Comparison of ENCODE assay signal across 1 cellular context in genomic region chr5:217860-218456, GRCh38.
TF ChIP-seq lines count a peak whose summit lies in the region.

A gene with protein sequence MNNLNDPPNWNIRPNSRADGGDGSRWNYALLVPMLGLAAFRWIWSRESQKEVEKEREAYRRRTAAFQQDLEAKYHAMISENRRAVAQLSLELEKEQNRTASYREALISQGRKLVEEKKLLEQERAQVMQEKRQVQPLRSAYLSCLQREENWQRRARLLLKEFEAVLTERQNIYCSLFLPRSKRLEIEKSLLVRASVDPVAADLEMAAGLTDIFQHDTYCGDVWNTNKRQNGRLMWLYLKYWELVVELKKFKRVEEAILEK (minus strand): TSS chr5:218153. CDS start chr5:216849, 1,304 bp downstream.
TSS of gene SDHA (plus strand) at chr5:218320. CDS start at chr5:218356, 36 bp downstream.

TF ChIP-seq in HepG2, 621 proteins besides CTCF, POLR2A, EP300 and RAD21 (continued from another document and continues in another):
- peak; percentile 10 for TF ChIP-seq ZNF407 (CRISPR knock-in tag; IDR thresholded peaks at IDR 0.05; ENCODE audit: not compliant biosample characterization)
- TF ChIP-seq NONO (IDR thresholded peaks at IDR 0.05), result no peak
- TF ChIP-seq NONO (CRISPR knock-in tag; conservative IDR thresholded peaks at IDR 0.05), result peak; percentile 53; the same call in 1 of the 2 replicates
- peak; percentile 57; the same call in 1 of the 2 replicates for TF ChIP-seq ERF (CRISPR knock-in tag; IDR thresholded peaks at IDR 0.05)
- TF ChIP-seq MXI1 (IDR thresholded peaks at IDR 0.05; ENCODE audit: borderline replicate concordance, low read depth, low read length), result peak; percentile 65; the same call in 1 of the 3 replicates
- TF ChIP-seq AGO1 (IDR thresholded peaks at IDR 0.05; ENCODE audit: low read depth, low read length, poor library complexity, severe bottlenecking), result no peak
- TF ChIP-seq ZNF790 (CRISPR knock-in tag; IDR thresholded peaks at IDR 0.05; ENCODE audit: borderline replicate concordance), result 0 out of 2 replicates have a peak, but pooled peaks have one; percentile 56
- peak; percentile 65; the same call in 1 of the 2 replicates for TF ChIP-seq KAT8 (CRISPR knock-in tag; IDR thresholded peaks at IDR 0.05)
- TF ChIP-seq YEATS2 (CRISPR knock-in tag; IDR thresholded peaks at IDR 0.05; ENCODE audit: borderline replicate concordance), result peak; percentile 29; the same call in 1 of the 2 replicates
- no peak for TF ChIP-seq CSRNP1 (CRISPR knock-in tag; IDR thresholded peaks at IDR 0.05)
- TF ChIP-seq ZBTB7A (CRISPR knock-in tag; IDR thresholded peaks at IDR 0.05), result peak; percentile 45; the same call in 1 of the 2 replicates
- TF ChIP-seq, protein P1, sequence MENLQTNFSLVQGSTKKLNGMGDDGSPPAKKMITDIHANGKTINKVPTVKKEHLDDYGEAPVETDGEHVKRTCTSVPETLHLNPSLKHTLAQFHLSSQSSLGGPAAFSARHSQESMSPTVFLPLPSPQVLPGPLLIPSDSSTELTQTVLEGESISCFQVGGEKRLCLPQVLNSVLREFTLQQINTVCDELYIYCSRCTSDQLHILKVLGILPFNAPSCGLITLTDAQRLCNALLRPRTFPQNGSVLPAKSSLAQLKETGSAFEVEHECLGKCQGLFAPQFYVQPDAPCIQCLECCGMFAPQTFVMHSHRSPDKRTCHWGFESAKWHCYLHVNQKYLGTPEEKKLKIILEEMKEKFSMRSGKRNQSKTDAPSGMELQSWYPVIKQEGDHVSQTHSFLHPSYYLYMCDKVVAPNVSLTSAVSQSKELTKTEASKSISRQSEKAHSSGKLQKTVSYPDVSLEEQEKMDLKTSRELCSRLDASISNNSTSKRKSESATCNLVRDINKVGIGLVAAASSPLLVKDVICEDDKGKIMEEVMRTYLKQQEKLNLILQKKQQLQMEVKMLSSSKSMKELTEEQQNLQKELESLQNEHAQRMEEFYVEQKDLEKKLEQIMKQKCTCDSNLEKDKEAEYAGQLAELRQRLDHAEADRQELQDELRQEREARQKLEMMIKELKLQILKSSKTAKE (CRISPR knock-in tag; IDR thresholded peaks at IDR 0.05; ENCODE audit: borderline replicate concordance), result no peak
- peak; percentile 43; the same call in 1 of the 2 replicates for TF ChIP-seq KDM2A (CRISPR knock-in tag; IDR thresholded peaks at IDR 0.05; ENCODE audit: borderline replicate concordance, low read depth)
- TF ChIP-seq, protein P2, sequence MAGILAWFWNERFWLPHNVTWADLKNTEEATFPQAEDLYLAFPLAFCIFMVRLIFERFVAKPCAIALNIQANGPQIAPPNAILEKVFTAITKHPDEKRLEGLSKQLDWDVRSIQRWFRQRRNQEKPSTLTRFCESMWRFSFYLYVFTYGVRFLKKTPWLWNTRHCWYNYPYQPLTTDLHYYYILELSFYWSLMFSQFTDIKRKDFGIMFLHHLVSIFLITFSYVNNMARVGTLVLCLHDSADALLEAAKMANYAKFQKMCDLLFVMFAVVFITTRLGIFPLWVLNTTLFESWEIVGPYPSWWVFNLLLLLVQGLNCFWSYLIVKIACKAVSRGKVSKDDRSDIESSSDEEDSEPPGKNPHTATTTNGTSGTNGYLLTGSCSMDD (CRISPR knock-in tag; IDR thresholded peaks at IDR 0.05), result no peak
- TF ChIP-seq MED13 (CRISPR knock-in tag; IDR thresholded peaks at IDR 0.05), result 0 out of 2 replicates have a peak, but pooled peaks have one; percentile 55
- TF ChIP-seq ZBTB38 (CRISPR knock-in tag; IDR thresholded peaks at IDR 0.05), result 0 out of 2 replicates have a peak, but pooled peaks have one; percentile 32
- no peak for TF ChIP-seq ZSCAN30 (CRISPR knock-in tag; IDR thresholded peaks at IDR 0.05)
- 0 out of 2 replicates have a peak, but pooled peaks have one; percentile 22 for TF ChIP-seq RXRA (CRISPR knock-in tag; IDR thresholded peaks at IDR 0.05)
- 0 out of 2 replicates have a peak, but pooled peaks have one; percentile 16 for TF ChIP-seq NFKBIZ (CRISPR knock-in tag; IDR thresholded peaks at IDR 0.05)
- TF ChIP-seq, protein P3, sequence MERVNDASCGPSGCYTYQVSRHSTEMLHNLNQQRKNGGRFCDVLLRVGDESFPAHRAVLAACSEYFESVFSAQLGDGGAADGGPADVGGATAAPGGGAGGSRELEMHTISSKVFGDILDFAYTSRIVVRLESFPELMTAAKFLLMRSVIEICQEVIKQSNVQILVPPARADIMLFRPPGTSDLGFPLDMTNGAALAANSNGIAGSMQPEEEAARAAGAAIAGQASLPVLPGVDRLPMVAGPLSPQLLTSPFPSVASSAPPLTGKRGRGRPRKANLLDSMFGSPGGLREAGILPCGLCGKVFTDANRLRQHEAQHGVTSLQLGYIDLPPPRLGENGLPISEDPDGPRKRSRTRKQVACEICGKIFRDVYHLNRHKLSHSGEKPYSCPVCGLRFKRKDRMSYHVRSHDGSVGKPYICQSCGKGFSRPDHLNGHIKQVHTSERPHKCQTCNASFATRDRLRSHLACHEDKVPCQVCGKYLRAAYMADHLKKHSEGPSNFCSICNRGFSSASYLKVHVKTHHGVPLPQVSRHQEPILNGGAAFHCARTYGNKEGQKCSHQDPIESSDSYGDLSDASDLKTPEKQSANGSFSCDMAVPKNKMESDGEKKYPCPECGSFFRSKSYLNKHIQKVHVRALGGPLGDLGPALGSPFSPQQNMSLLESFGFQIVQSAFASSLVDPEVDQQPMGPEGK (CRISPR knock-in tag; IDR thresholded peaks at IDR 0.05), result peak; percentile 84
- TF ChIP-seq ZNF761 (CRISPR knock-in tag; conservative IDR thresholded peaks at IDR 0.05), result 0 out of 2 replicates have a peak, but pooled peaks have one; percentile 43
- 0 out of 2 replicates have a peak, but pooled peaks have one; percentile 42 for TF ChIP-seq MXD4 (CRISPR knock-in tag; IDR thresholded peaks at IDR 0.05)
- no peak for TF ChIP-seq GMEB1 (CRISPR knock-in tag; IDR thresholded peaks at IDR 0.05; ENCODE audit: borderline replicate concordance)
- TF ChIP-seq ZIK1 (CRISPR knock-in tag; IDR thresholded peaks at IDR 0.05; ENCODE audit: borderline replicate concordance, low read depth), result 0 out of 2 replicates have a peak, but pooled peaks have one; percentile 43
- no peak for TF ChIP-seq NR3C1 (CRISPR knock-in tag; IDR thresholded peaks at IDR 0.05)
- TF ChIP-seq ZUFSP (CRISPR knock-in tag; IDR thresholded peaks at IDR 0.05; ENCODE audit: borderline replicate concordance), result no peak
- TF ChIP-seq ZBTB46 (CRISPR knock-in tag; IDR thresholded peaks at IDR 0.05; ENCODE audit: borderline replicate concordance), result no peak
- 0 out of 2 replicates have a peak, but pooled peaks have one; percentile 10 for TF ChIP-seq ZSCAN25 (CRISPR knock-in tag; IDR thresholded peaks at IDR 0.05)
- no peak for TF ChIP-seq NKX3-1 (CRISPR knock-in tag; IDR thresholded peaks at IDR 0.05)
- peak; percentile 72 for TF ChIP-seq DRAP1 (CRISPR knock-in tag; IDR thresholded peaks at IDR 0.05)
